In genomic region chr2:37365669-37366068, GRCh38 we compare ENCODE assay signal across 11 cellular contexts. TPM values are rescaled to one million over a fixed set of nuclear protein-coding genes. Genes with fewer than 3 reads are reported as not detected.
DNase-seq lines count a peak whose midpoint lies in the region; ATAC-seq and FAIRE-seq lines count a peak whose summit lies in the region.
"Had no signal": no experiment of that assay in that cellular context is flagged by ENCODE, and none has a peak within 500 bp of the region (broad histone marks: within the 10 kb centered on the region; RNA-seq: fewer than 3 reads in every experiment).

No MANE protein-coding gene starts in this region.

- H3K36me3 Mint-ChIP-seq in activated T-cell treated with anti-CD3 and anti-CD28 coated beads, Interleukin-2, amount 50 U/mL, for 72 hours (ENCODE audit: insufficient read depth in 2 of 2) = no peaks in the 10 kb centered on the region
- no peaks in the 10 kb centered on the region for H3K36me3 Mint-ChIP-seq in stimulated activated effector memory CD8-positive, alpha-beta T cell treated with anti-CD3 and anti-CD28 coated beads, Interleukin-12 subunit alpha, Interleukin-12 subunit beta, amount 100 ng/mL, for 72 hours

- peak; percentile 87 for FAIRE-seq in RCC 7860 (lab: Jason Lieb, UNC)

- no peaks in the 10 kb centered on the region for H3K9me3 ChIP-seq in effector memory CD4-positive, alpha-beta T cell (ENCODE audit: control insufficient read depth, low read length)

- no peaks in the 10 kb centered on the region for H3K36me3 ChIP-seq in effector memory CD4-positive, alpha-beta T cell (ENCODE audit: control insufficient read depth, insufficient read depth, low read length)

- H3K9me3 Mint-ChIP-seq in activated T-cell treated with anti-CD3 and anti-CD28 coated beads, Interleukin-2, amount 50 U/mL, for 72 hours = no peaks in the 10 kb centered on the region
- H3K9me3 Mint-ChIP-seq in stimulated activated effector memory CD8-positive, alpha-beta T cell treated with anti-CD3 and anti-CD28 coated beads, Interleukin-12 subunit alpha, Interleukin-12 subunit beta, amount 100 ng/mL, for 72 hours = no peaks in the 10 kb centered on the region
- H3K9me3 Mint-ChIP-seq: central memory CD8-positive, alpha-beta T cell; neural crest cell had no signal

- intact Hi-C loops in cardiac septum (cut with DNase I) = no loop called here

- H3K4me3 ChIP-seq in effector memory CD4-positive, alpha-beta T cell (ENCODE audit: insufficient read depth, low read depth, low read length, poor library complexity, severe bottlenecking) = no peak overlapping the region

- no peak overlapping the region for H3K27ac ChIP-seq in effector memory CD4-positive, alpha-beta T cell (ENCODE audit: insufficient read depth, low read length, poor library complexity, severe bottlenecking)

- H3K4me1 ChIP-seq in effector memory CD4-positive, alpha-beta T cell (ENCODE audit: control insufficient read depth, insufficient read depth, low read length, poor library complexity, severe bottlenecking) = peaks cover 20% of the 10 kb centered on the region

- H3K4me1 Mint-ChIP-seq in activated T-cell treated with anti-CD3 and anti-CD28 coated beads, Interleukin-2, amount 50 U/mL, for 72 hours (ENCODE audit: low read depth) = no peaks in the 10 kb centered on the region
- no peaks in the 10 kb centered on the region for H3K4me1 Mint-ChIP-seq in stimulated activated effector memory CD8-positive, alpha-beta T cell treated with anti-CD3 and anti-CD28 coated beads, Interleukin-12 subunit alpha, Interleukin-12 subunit beta, amount 100 ng/mL, for 72 hours
- H3K4me1 Mint-ChIP-seq: neural crest cell had no signal

- peaks cover 5% of the 10 kb centered on the region for H3K27me3 ChIP-seq in effector memory CD4-positive, alpha-beta T cell (replicated peaks; ENCODE audit: control insufficient read depth, insufficient read depth, low read length, poor library complexity, severe bottlenecking)

- peak; percentile 20 to 34 for DNase-seq in activated T-cell treated with anti-CD3 and anti-CD28 coated beads, Interleukin-2, amount 50 U/mL, for 72 hours
- DNase-seq in activated T-cell treated with anti-CD3 and anti-CD28 coated beads, Interleukin-2, amount 50 U/mL, for 48 hours = no peak
- DNase-seq in RCC 7860 (ENCODE audit: low spot score) (peak; percentile 82), SW 1271 (lab: John Stamatoyannopoulos, UW) (no peak), cardiac septum (ENCODE audit: low spot score) (no peak)
- DNase-seq in stimulated activated effector memory CD8-positive, alpha-beta T cell treated with anti-CD3 and anti-CD28 coated beads, Interleukin-12 subunit alpha, Interleukin-12 subunit beta, amount 100 ng/mL, for 72 hours (ENCODE audit: low spot score in 2 of 2) = no peak
- no peak for DNase-seq in effector memory CD4-positive, alpha-beta T cell
- DNase-seq: NCI-H2081 had no signal

- ATAC-seq in activated T-cell treated with anti-CD3 and anti-CD28 coated beads, Interleukin-2, amount 50 U/mL, for 72 hours (replicated peaks in 1 of 2) = peak; percentile 81 to 90
- ATAC-seq in HG02798 (IDR thresholded peaks at IDR 0.05; ENCODE audit: poor library complexity, unreplicated experiment) = peak; percentile 79
- peak; percentile 93 for ATAC-seq in stimulated activated effector memory CD8-positive, alpha-beta T cell treated with anti-CD3 and anti-CD28 coated beads, Interleukin-12 subunit alpha, Interleukin-12 subunit beta, amount 100 ng/mL, for 72 hours

- no peak overlapping the region for H3K4me3 Mint-ChIP-seq in activated T-cell treated with anti-CD3 and anti-CD28 coated beads, Interleukin-2, amount 50 U/mL, for 72 hours
- no peak overlapping the region for H3K4me3 Mint-ChIP-seq in stimulated activated effector memory CD8-positive, alpha-beta T cell treated with anti-CD3 and anti-CD28 coated beads, Interleukin-12 subunit alpha, Interleukin-12 subunit beta, amount 100 ng/mL, for 72 hours
- H3K4me3 Mint-ChIP-seq: central memory CD8-positive, alpha-beta T cell; neural crest cell had no signal

- peaks cover 45% of the 10 kb centered on the region for H3K27me3 Mint-ChIP-seq in activated T-cell treated with anti-CD3 and anti-CD28 coated beads, Interleukin-2, amount 50 U/mL, for 72 hours (ENCODE audit: low read depth)
- H3K27me3 Mint-ChIP-seq: central memory CD8-positive, alpha-beta T cell had no signal

- H3K27ac Mint-ChIP-seq in activated T-cell treated with anti-CD3 and anti-CD28 coated beads, Interleukin-2, amount 50 U/mL, for 72 hours = no peak overlapping the region
- no peak overlapping the region for H3K27ac Mint-ChIP-seq in stimulated activated effector memory CD8-positive, alpha-beta T cell treated with anti-CD3 and anti-CD28 coated beads, Interleukin-12 subunit alpha, Interleukin-12 subunit beta, amount 100 ng/mL, for 72 hours

RNA-seq across cellular contexts. Expression of gene QPCT, which starts 21.2 kb away (rescaled TPM):
- under 1 TPM; 0.35 to 0.70 TPM for total RNA-seq in activated T-cell treated with anti-CD3 and anti-CD28 coated beads, Interleukin-2, amount 50 U/mL, for 72 hours
- 5.2 TPM for total RNA-seq in cardiac septum
- total RNA-seq: neural crest cell had no signal

RNA-seq across cellular contexts. Expression of gene PRKD3, which starts 41.0 kb away (rescaled TPM):
- total RNA-seq in activated T-cell treated with anti-CD3 and anti-CD28 coated beads, Interleukin-2, amount 50 U/mL, for 72 hours = 10 to 100 TPM; 20.2 to 28.5 TPM
- total RNA-seq in cardiac septum = 13.5 TPM

Comparison
In these comparisons a context has a peak if more than half of its experiments do, and no peak if none do; other contexts are left out.
1. DNase-seq: peak in activated T-cell treated with anti-CD3 and anti-CD28 coated beads, Interleukin-2, amount 50 U/mL, for 72 hours (2 of 2) and RCC 7860 (single experiment); none in activated T-cell treated with anti-CD3 and anti-CD28 coated beads, Interleukin-2, amount 50 U/mL, for 48 hours (0 of 2), stimulated activated effector memory CD8-positive, alpha-beta T cell treated with anti-CD3 and anti-CD28 coated beads, Interleukin-12 subunit alpha, Interleukin-12 subunit beta, amount 100 ng/mL, for 72 hours (0 of 2), SW 1271 (0 of 2), effector memory CD4-positive, alpha-beta T cell (0 of 3) and cardiac septum (single experiment).
2. Peak in every context shown above with its lines, with median percentiles within 50 percentile points of each other: ATAC-seq.